In the genomic region with DNA sequence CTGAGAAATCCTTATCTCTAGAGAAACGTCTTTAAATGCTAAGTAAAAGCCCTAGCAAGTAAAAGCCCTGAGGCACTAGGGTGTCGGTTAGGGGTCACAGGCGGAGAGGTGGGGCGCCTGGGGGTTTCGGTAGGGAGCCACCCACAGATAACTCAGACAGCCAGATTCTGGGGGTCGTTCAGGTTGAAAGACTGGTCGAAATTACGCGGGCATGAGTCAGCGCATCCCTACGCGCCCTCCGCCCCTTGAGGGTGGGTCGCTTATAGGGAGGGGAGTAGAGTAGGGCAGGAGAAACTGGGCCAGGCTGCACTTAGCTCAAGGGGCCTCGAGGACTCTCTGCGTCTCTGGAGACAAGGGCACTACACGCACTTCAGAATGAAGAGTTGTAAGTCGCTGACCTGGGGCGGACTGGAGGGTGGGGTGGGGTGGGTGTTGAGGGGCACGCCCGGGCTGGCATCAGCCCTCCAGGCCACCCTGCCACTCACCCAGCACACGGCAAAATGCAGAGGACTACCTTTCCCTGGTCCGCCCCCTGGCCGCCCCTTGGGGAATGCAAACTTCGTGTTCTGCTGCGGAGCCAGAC, we compare ENCODE assay signal across 8 cellular contexts. TPM values are rescaled to one million over a fixed set of nuclear protein-coding genes. Genes with fewer than 3 reads are reported as not detected.
DNase-seq lines count a peak whose midpoint lies in the region; ATAC-seq and TF ChIP-seq lines count a peak whose summit lies in the region.

No MANE protein-coding gene starts in this region.

- H3F3A ChIP-seq in smooth muscle cell (ENCODE audit: low read depth) = no peaks in the 10 kb centered on the region

- no peak for TF ChIP-seq CTCF in smooth muscle cell (IDR thresholded peaks at IDR 0.05; ENCODE audit: borderline replicate concordance, insufficient read depth, poor library complexity, severe bottlenecking)

- H3K4me2 ChIP-seq in smooth muscle cell = peak overlapping the region; percentile 90

- DNase-seq in D341Med (ENCODE audit: low spot score) = peak; percentile 79
- peak; percentile 21 for DNase-seq in LHCN-M2 (ENCODE audit: low read depth)
- peak; percentile 57 for DNase-seq in smooth muscle cell (lab: John Stamatoyannopoulos, UW; ENCODE audit: unreplicated experiment)
- DNase-seq in NCI-H1092 (lab: John Stamatoyannopoulos, UW) = no peak
- DNase-seq in mesenteric fat pad (ENCODE audit: low spot score) = no peak

- H3K36me3 ChIP-seq in smooth muscle cell (ENCODE audit: low read depth) = no peaks in the 10 kb centered on the region

- H3K4me3 ChIP-seq in iPS-18c (ENCODE audit: insufficient read depth, low read depth, low read length) (peak overlapping the region; percentile 67), smooth muscle cell (peak overlapping the region; percentile 85)

- peaks cover 18% of the 10 kb centered on the region for H3K4me1 ChIP-seq in smooth muscle cell (ENCODE audit: low read depth)

- H3K9me3 ChIP-seq in iPS-18c (ENCODE audit: control insufficient read depth, insufficient read depth, low read length) = no peaks in the 10 kb centered on the region
- no peaks in the 10 kb centered on the region for H3K9me3 ChIP-seq in smooth muscle cell (replicated peaks; ENCODE audit: low read depth)

- 2% methylated on average over 25 of the region's 26 CpGs for WGBS in smooth muscle cell (ENCODE audit: low lambda C conversion rate)

- no peaks in the 10 kb centered on the region for H4K20me1 ChIP-seq in smooth muscle cell (ENCODE audit: low read depth)

- ATAC-seq in HG03095 (IDR thresholded peaks at IDR 0.05; ENCODE audit: unreplicated experiment) = no peak

- H3K9ac ChIP-seq in smooth muscle cell (ENCODE audit: low read depth) = peak overlapping the region; percentile 87

- peaks cover 10% of the 10 kb centered on the region for H3K79me2 ChIP-seq in smooth muscle cell (ENCODE audit: low read depth)

- peaks cover 26% of the 10 kb centered on the region for H3K27me3 ChIP-seq in smooth muscle cell (ENCODE audit: low read depth)

- H3K27ac ChIP-seq in angular gyrus (ENCODE audit: low read depth, low read length) = peak overlapping the region; percentile 92
- H3K27ac ChIP-seq in smooth muscle cell (ENCODE audit: low read depth) = peak overlapping the region; percentile 91

- H2AFZ ChIP-seq in smooth muscle cell (ENCODE audit: low read depth) = peak overlapping the region; percentile 82

RNA-seq across cellular contexts. Expression of a gene that starts 0.6 kb away (rescaled TPM):
- total RNA-seq in LHCN-M2 (2014; rRNA removed) = 15.5 and 19.3 TPM in 2 replicates
- polyA plus RNA-seq in LHCN-M2 (2012) = 8.9 TPM
- 13.3 and 17.5 TPM in 2 replicates for total RNA-seq in smooth muscle cell
- 15.7 and 17.8 TPM in 2 replicates for polyA plus RNA-seq in smooth muscle cell
- 24.4 TPM for total RNA-seq in mesenteric fat pad

RNA-seq across cellular contexts. Expression of a gene that starts 1.6 kb away (rescaled TPM):
- total RNA-seq in LHCN-M2 (2014; rRNA removed) (0.06 TPM in 1 of 2 replicates, not detected in the other), smooth muscle cell (0.94 TPM in 1 of 2 replicates, not detected in the other), mesenteric fat pad (1.0 TPM)
- polyA plus RNA-seq in LHCN-M2 (2012) = 0.29 TPM
- 1.4 and 3.3 TPM in 2 replicates for polyA plus RNA-seq in smooth muscle cell

RNA-seq across cellular contexts. Expression of a gene that starts 11.1 kb away (rescaled TPM):
- total RNA-seq in LHCN-M2 (2014; rRNA removed) (1.3 and 2.4 TPM in 2 replicates), smooth muscle cell (3.6 and 5.6 TPM in 2 replicates), mesenteric fat pad (15.5 TPM)
- 1.1 TPM for polyA plus RNA-seq in LHCN-M2 (2012)
- 4.3 and 8.2 TPM in 2 replicates for polyA plus RNA-seq in smooth muscle cell

RNA-seq across cellular contexts. Expression of a gene that starts 22.5 kb away (rescaled TPM):
- total RNA-seq in LHCN-M2 (2014; rRNA removed) = 80.3 and 87.0 TPM in 2 replicates
- polyA plus RNA-seq in LHCN-M2 (2012) = 95.4 TPM
- 60.5 and 71.1 TPM in 2 replicates for total RNA-seq in smooth muscle cell
- polyA plus RNA-seq in smooth muscle cell = 51.8 and 52.4 TPM in 2 replicates
- 39.9 TPM for total RNA-seq in mesenteric fat pad

RNA-seq across cellular contexts. Expression of a gene that starts 23.3 kb away (rescaled TPM):
- total RNA-seq in LHCN-M2 (2014; rRNA removed) (8.4 and 8.9 TPM in 2 replicates), smooth muscle cell (5.3 and 6.5 TPM in 2 replicates), mesenteric fat pad (4.3 TPM)
- polyA plus RNA-seq in LHCN-M2 (2012) = 6.7 TPM
- 5.4 and 7.7 TPM in 2 replicates for polyA plus RNA-seq in smooth muscle cell

Comparison
In these comparisons a context has a peak if more than half of its experiments do, and no peak if none do; other contexts are left out.
1. DNase-seq: peak in D341Med (single experiment), LHCN-M2 (single experiment) and smooth muscle cell (single experiment); none in NCI-H1092 (single experiment) and mesenteric fat pad (single experiment).